In genomic region chr5:174725261-174725990, GRCh38 we compare ENCODE assay signal across 10 cellular contexts. TPM values are rescaled to one million over a fixed set of nuclear protein-coding genes. Genes with fewer than 3 reads are reported as not detected.
DNase-seq lines count a peak whose midpoint lies in the region; ATAC-seq and TF ChIP-seq lines count a peak whose summit lies in the region.
"Had no signal": no experiment of that assay in that cellular context is flagged by ENCODE, and none has a peak within 500 bp of the region (broad histone marks: within the 10 kb centered on the region; RNA-seq: fewer than 3 reads in every experiment).

No MANE protein-coding gene starts in this region.

- H3K4me1 Mint-ChIP-seq in osteocyte (ENCODE audit: unreplicated experiment): peaks cover 53% of the 10 kb centered on the region

- peak overlapping the region; percentile 81 for H3K4me3 Mint-ChIP-seq in osteocyte (ENCODE audit: unreplicated experiment)

- peaks cover 21% of the 10 kb centered on the region for H3K36me3 Mint-ChIP-seq in osteocyte (ENCODE audit: unreplicated experiment)

- no peaks in the 10 kb centered on the region for H3K9me3 Mint-ChIP-seq in osteocyte (ENCODE audit: unreplicated experiment)

- peak overlapping the region; percentile 62 for H3K4me3 ChIP-seq in AG10803 (ENCODE audit: low read length)
- H3K4me3 ChIP-seq in fibroblast of mammary gland (ENCODE audit: control insufficient read depth, low read depth, low read length): peak overlapping the region; percentile 57

- no peak for ATAC-seq in GM18858 (IDR thresholded peaks at IDR 0.05; ENCODE audit: unreplicated experiment)

- DNase-seq in AG10803 (ENCODE audit: low read depth) (no peak), NCI-H69 (lab: John Stamatoyannopoulos, UW) (peak; percentile 69), fibroblast of mammary gland (ENCODE audit: low read depth) (no peak), osteocyte (ENCODE audit: extremely low spot score, unreplicated experiment) (no peak), medulla oblongata (ENCODE audit: extremely low spot score) (no peak), GM19238 (ENCODE audit: insufficient read length, low spot score) (no peak), NCI-H526 treated with DMSO at 0.1 percent for 48 hours (lab: John Stamatoyannopoulos, UW) (no peak)
- DNase-seq: NCI-H748 treated with DMSO at 0.1 percent for 48 hours, right lobe of liver had no signal

- H3K27me3 Mint-ChIP-seq in osteocyte (ENCODE audit: unreplicated experiment): peaks cover 21% of the 10 kb centered on the region

- TF ChIP-seq CTCF in AG10803 (conservative IDR thresholded peaks at IDR 0.05; ENCODE audit: low read length): no peak
- no peak for TF ChIP-seq CTCF in fibroblast of mammary gland (conservative IDR thresholded peaks at IDR 0.05; ENCODE audit: control insufficient read depth, insufficient read depth, low read depth, low read length)
- TF ChIP-seq CTCF in osteocyte (IDR thresholded peaks at IDR 0.05): no peak

- H3K27ac Mint-ChIP-seq in osteocyte (ENCODE audit: unreplicated experiment): peak overlapping the region; percentile 78

RNA-seq across cellular contexts. Expression of gene MSX2, which starts 1.0 kb away (rescaled TPM):
- 31.9 and 33.8 TPM in 2 replicates for total RNA-seq in osteocyte
- total RNA-seq: right lobe of liver had no signal
